In the genomic region with DNA sequence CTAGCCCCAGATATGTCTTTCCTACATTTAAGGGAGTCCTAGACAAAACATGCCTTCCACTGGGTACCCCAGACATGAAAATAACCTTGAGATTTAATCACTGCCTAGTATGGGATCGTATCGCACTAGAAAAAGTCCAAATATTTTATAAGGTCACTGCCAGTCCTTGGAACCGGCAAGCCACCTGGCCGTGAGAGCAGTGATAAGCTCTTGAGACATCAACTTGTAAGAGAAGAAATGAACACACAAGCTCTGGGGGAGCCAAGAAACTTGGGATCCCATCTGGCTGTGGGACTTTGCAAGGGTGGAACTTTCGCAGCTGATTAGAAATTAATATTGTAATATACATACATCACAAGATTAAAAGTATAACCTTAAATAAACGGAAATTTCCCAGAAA, we compare ENCODE assay signal across 18 cellular contexts. TPM values are rescaled to one million over a fixed set of nuclear protein-coding genes. Genes with fewer than 3 reads are reported as not detected.
"Had no signal": no experiment of that assay in that cellular context is flagged by ENCODE, and none has a peak within 500 bp of the region (broad histone marks: within the 10 kb centered on the region; RNA-seq: fewer than 3 reads in every experiment).

No MANE protein-coding gene starts in this region.

- DNase-seq: activated B cell treated with CpG ODN at 0.5 μM for 24 hours; activated CD4-positive, alpha-beta memory T cell treated with anti-CD3 and anti-CD28 coated beads for 36 hours; activated CD4-positive, alpha-beta T cell treated with anti-CD3 and anti-CD28 coated beads for 4 hours; activated naive CD4-positive, alpha-beta T cell treated with Interleukin-2 at 50 U/mL for 16 hours; activated naive CD8-positive, alpha-beta T cell treated with anti-CD3 and anti-CD28 coated beads, Interleukin-2, amount 10 ng/mL, durations not matched to agents 7 days and 5 days; amygdala; caudate nucleus; dorsolateral prefrontal cortex; gastrocnemius medialis; heart right ventricle; immature natural killer cell; left ventricle myocardium superior; mesenchymal stem cell; natural killer cell; stimulated activated CD4-positive, alpha-beta T cell treated with anti-CD3 and anti-CD28 coated beads, Interleukin-2, amount 100 ng/mL, for 24 hours; stimulated activated naive CD8-positive, alpha-beta T cell treated with anti-CD3 and anti-CD28 coated beads, Interleukin-15, Interleukin-2, amounts not matched to agents 100 U/mL and 50 U/mL, for 24 hours; T-helper 1 cell; T-helper 9 cell had no signal

- H3K27me3 ChIP-seq: dorsolateral prefrontal cortex, gastrocnemius medialis, heart right ventricle had no signal

- H3K4me3 ChIP-seq: dorsolateral prefrontal cortex, heart right ventricle had no signal

- H3K9me3 ChIP-seq: gastrocnemius medialis, heart right ventricle had no signal

- H3K27ac ChIP-seq: dorsolateral prefrontal cortex, gastrocnemius medialis, heart right ventricle had no signal

- H3K36me3 ChIP-seq: gastrocnemius medialis, heart right ventricle had no signal

- ATAC-seq: gastrocnemius medialis; heart right ventricle; left ventricle myocardium superior; natural killer cell; stimulated activated naive CD8-positive, alpha-beta T cell treated with anti-CD3 and anti-CD28 coated beads, Interleukin-15, Interleukin-2, amounts not matched to agents 100 U/mL and 50 U/mL, for 24 hours had no signal

RNA-seq across cellular contexts. Expression of a gene that starts 21.5 kb away (rescaled TPM):
- total RNA-seq: activated naive CD8-positive, alpha-beta T cell treated with anti-CD3 and anti-CD28 coated beads, Interleukin-2, amount 10 ng/mL, durations not matched to agents 7 days and 5 days had no signal
- polyA plus RNA-seq: immature natural killer cell had no signal
